ENCODE assay signal across 10 cellular contexts in genomic region chr1:48203287-48203900, GRCh38. TPM values are rescaled to one million over a fixed set of nuclear protein-coding genes. Genes with fewer than 3 reads are reported as not detected.
DNase-seq lines count a peak whose midpoint lies in the region; ATAC-seq, FAIRE-seq and TF ChIP-seq lines count a peak whose summit lies in the region.
"Had no signal": no experiment of that assay in that cellular context is flagged by ENCODE, and none has a peak within 500 bp of the region (broad histone marks: within the 10 kb centered on the region; RNA-seq: fewer than 3 reads in every experiment).

No MANE protein-coding gene starts in this region.

- CTCF ChIA-PET in T-cell (lab: Charles Lee), result interaction anchor here (0.6 to 1.6 kb wide), 5 partner anchors 9 to 151 kb away, joined by 3 to 5 read pairs (median 3); no protein-coding TSS in a partner anchor

- no peak overlapping the region for H3K4me3 Mint-ChIP-seq in T-cell
- H3K4me3 Mint-ChIP-seq: stimulated activated naive CD8-positive, alpha-beta T cell treated with anti-CD3 and anti-CD28 coated beads, Interleukin-15, amount 100 ng/mL, for 72 hours had no signal

- no peak overlapping the region for H3K27ac Mint-ChIP-seq in T-cell

- peaks cover 0 to 5% of the 10 kb centered on the region in 2 donors for H3K4me1 ChIP-seq in kidney (ENCODE audit: control insufficient read depth in 1 of 2, insufficient read depth in 1 of 2, low read depth in 1 of 2, low read length in 2 of 2)

- no peak overlapping the region for H3K9ac ChIP-seq in kidney (ENCODE audit: low read length in 2 of 2)

- POLR2A ChIA-PET in T-cell (lab: Charles Lee), result no interaction called here

- H3K36me3 ChIP-seq in WERI-Rb-1 (no peaks in the 10 kb centered on the region), kidney (ENCODE audit: control insufficient read depth in 1 of 2, insufficient read depth in 2 of 2, low read length in 2 of 2) (no peaks in the 10 kb centered on the region)

- no peaks in the 10 kb centered on the region for H3K27me3 ChIP-seq in WERI-Rb-1 (ENCODE audit: insufficient read depth, low read depth, severe bottlenecking)

- H3K4me1 Mint-ChIP-seq in T-cell, result no peaks in the 10 kb centered on the region

- H3K27me3 Mint-ChIP-seq in T-cell, result peaks cover 0 to 17% of the 10 kb centered on the region in 2 donors
- H3K27me3 Mint-ChIP-seq: stimulated activated naive CD8-positive, alpha-beta T cell treated with anti-CD3 and anti-CD28 coated beads, Interleukin-15, amount 100 ng/mL, for 72 hours had no signal

- TF ChIP-seq CTCF in AG10803 (conservative IDR thresholded peaks at IDR 0.05; ENCODE audit: low read length), result peak; percentile 63
- peak; percentile 58 for TF ChIP-seq CTCF in WERI-Rb-1 (IDR thresholded peaks at IDR 0.05; ENCODE audit: low read depth, low read length)
- TF ChIP-seq CTCF in kidney (IDR thresholded peaks at IDR 0.05; ENCODE audit: borderline replicate concordance, extremely low read depth, insufficient read depth), result peak; percentile 47

- peak; percentile 42 for FAIRE-seq in kidney (lab: Jason Lieb, UNC)
- FAIRE-seq: frontal cortex had no signal

- peak; percentile 53 for ATAC-seq in GM18511 (IDR thresholded peaks at IDR 0.05; ENCODE audit: unreplicated experiment)
- ATAC-seq in T-cell (replicated peaks in 1 of 4), result no peak
- no peak for ATAC-seq in GM18861 (IDR thresholded peaks at IDR 0.05; ENCODE audit: unreplicated experiment)
- no peak for ATAC-seq in HG02588 (IDR thresholded peaks at IDR 0.05; ENCODE audit: unreplicated experiment)
- ATAC-seq: stimulated activated naive CD8-positive, alpha-beta T cell treated with anti-CD3 and anti-CD28 coated beads, Interleukin-15, amount 100 ng/mL, for 72 hours had no signal

- no peaks in the 10 kb centered on the region for H3K36me3 Mint-ChIP-seq in T-cell

- H3K9me3 ChIP-seq in WERI-Rb-1 (ENCODE audit: severe bottlenecking) (no peaks in the 10 kb centered on the region), kidney (ENCODE audit: control insufficient read depth in 1 of 2, low read length in 2 of 2) (no peaks in the 10 kb centered on the region)

- no peaks in the 10 kb centered on the region for H3K9me3 Mint-ChIP-seq in T-cell
- H3K9me3 Mint-ChIP-seq: stimulated activated naive CD8-positive, alpha-beta T cell treated with anti-CD3 and anti-CD28 coated beads, Interleukin-15, amount 100 ng/mL, for 72 hours had no signal

- H3K27ac ChIP-seq in WERI-Rb-1 (no peak overlapping the region), kidney (ENCODE audit: low read depth in 2 of 2, low read length in 2 of 2) (no peak overlapping the region)

- intact Hi-C loops in kidney (cut with DNase I), result no loop called here

- H3K4me3 ChIP-seq in AG10803 (ENCODE audit: low read length), result no peak overlapping the region
- no peak overlapping the region for H3K4me3 ChIP-seq in Jurkat, Clone E6-1 (ENCODE audit: low read length)
- H3K4me3 ChIP-seq in WERI-Rb-1 (ENCODE audit: low read depth, low read length), result no peak overlapping the region
- H3K4me3 ChIP-seq in kidney (ENCODE audit: low read length in 2 of 2), result no peak overlapping the region

- DNase-seq in AG10803 (ENCODE audit: low read depth) (no peak), WERI-Rb-1 (no peak), kidney (no peak), T-cell (no peak)
- DNase-seq in Jurkat, Clone E6-1 (ENCODE audit: low read depth, low spot score), result peak; percentile 30

RNA-seq across cellular contexts. Expression of gene SLC5A9, which starts 19.1 kb away (rescaled TPM):
- not detected for polyA plus RNA-seq in Jurkat, Clone E6-1 (2012; ENCODE audit: insufficient read depth, insufficient read length)
- total RNA-seq in kidney (2.3 TPM), T-cell (not detected)
- 4.4 TPM for polyA plus RNA-seq in kidney (ENCODE audit: insufficient read depth, low read depth, low replicate concordance)
- total RNA-seq: frontal cortex had no signal
